In genomic region chr7:151104411-151105235, GRCh38 we compare ENCODE assay signal across 8 cellular contexts.
DNase-seq lines count a peak whose midpoint lies in the region.
"Had no signal": no experiment of that assay in that cellular context is flagged by ENCODE, and none has a peak within 500 bp of the region (broad histone marks: within the 10 kb centered on the region; RNA-seq: fewer than 3 reads in every experiment).

No MANE protein-coding gene starts in this region.

- peak; percentile 83 for DNase-seq in EL
- peak; percentile 90 for DNase-seq in astrocyte of the hippocampus (ENCODE audit: low read depth, low spot score)
- DNase-seq in iPS-NIHi11 (ENCODE audit: low spot score): peak; percentile 52
- DNase-seq in activated CD8-positive, alpha-beta memory T cell treated with anti-CD3 and anti-CD28 coated beads, Interleukin-2, amount 50 U/mL, for 4 hours: no peak
- no peak for DNase-seq in HK-2 (ENCODE audit: unreplicated experiment)
- DNase-seq in epidermal melanocyte (ENCODE audit: insufficient read length, low spot score): no peak
- DNase-seq: PC-9, T-helper 9 cell had no signal

Comparison
In these comparisons a context has a peak if more than half of its experiments do, and no peak if none do; other contexts are left out.
1. DNase-seq: peak in EL (single experiment), astrocyte of the hippocampus (single experiment) and iPS-NIHi11 (single experiment); none in activated CD8-positive, alpha-beta memory T cell treated with anti-CD3 and anti-CD28 coated beads, Interleukin-2, amount 50 U/mL, for 4 hours (single experiment), HK-2 (single experiment) and epidermal melanocyte (single experiment).